Comparison of ENCODE assay signal across 29 cellular contexts in genomic region chr2:118805061-118805690, GRCh38. TPM values are rescaled to one million over a fixed set of nuclear protein-coding genes. Genes with fewer than 3 reads are reported as not detected.
DNase-seq lines count a peak whose midpoint lies in the region; ATAC-seq, FAIRE-seq and TF ChIP-seq lines count a peak whose summit lies in the region.
"Had no signal": no experiment of that assay in that cellular context is flagged by ENCODE, and none has a peak within 500 bp of the region (broad histone marks: within the 10 kb centered on the region; RNA-seq: fewer than 3 reads in every experiment).

No MANE protein-coding gene starts in this region.

- H3K4me2 ChIP-seq in astrocyte (ENCODE audit: low read length) (no peak overlapping the region), mesenchymal stem cell (ENCODE audit: low read length, poor library complexity, severe bottlenecking) (no peak overlapping the region)
- H3K4me2 ChIP-seq: BLaER1 treated with 17β-estradiol and CSF1 and Interleukin-3, amounts not matched to agents 10 nM and 100 nM; PC-9 had no signal

- no peak overlapping the region for H4K8ac ChIP-seq in mesenchymal stem cell (ENCODE audit: low read length)

- H3K9me3 Mint-ChIP-seq in astrocyte (ENCODE audit: unreplicated experiment): no peaks in the 10 kb centered on the region
- H3K9me3 Mint-ChIP-seq: CD4-positive, alpha-beta T cell; GM23338; H9 had no signal

- no peaks in the 10 kb centered on the region for H3K79me1 ChIP-seq in mesenchymal stem cell (replicated peaks; ENCODE audit: low read length, poor library complexity, severe bottlenecking)

- H3K36me3 Mint-ChIP-seq in astrocyte (ENCODE audit: low read depth, unreplicated experiment): no peaks in the 10 kb centered on the region

- H2BK15ac ChIP-seq in mesenchymal stem cell (ENCODE audit: low read depth, poor library complexity, severe bottlenecking): no peak overlapping the region

- TF ChIP-seq CTCF in astrocyte (IDR thresholded peaks at IDR 0.05; ENCODE audit: insufficient read depth, low read depth, low read length): no peak

- ATAC-seq in GM18867 (IDR thresholded peaks at IDR 0.05; ENCODE audit: unreplicated experiment): no peak
- ATAC-seq: GM23338, Right ventricle myocardium inferior, SK-N-SH treated with all-trans-retinoic acid at 6 μM for 48 hours had no signal

- H3K27ac ChIP-seq in astrocyte (ENCODE audit: low read depth, low read length) (no peak overlapping the region), mesenchymal stem cell (ENCODE audit: low read length, poor library complexity, severe bottlenecking) (no peak overlapping the region)
- H3K27ac ChIP-seq: BLaER1 treated with 17β-estradiol and CSF1 and Interleukin-3, amounts not matched to agents 10 nM and 100 nM; PC-9; SJCRH30 had no signal

- peaks cover 15% of the 10 kb centered on the region for H3K4me1 Mint-ChIP-seq in astrocyte (ENCODE audit: low read depth, unreplicated experiment)

- H3K23ac ChIP-seq in mesenchymal stem cell (ENCODE audit: low read length in 2 of 2): no peak overlapping the region

- H3K18ac ChIP-seq in mesenchymal stem cell (ENCODE audit: low read depth in 1 of 2, low read length in 2 of 2): no peak overlapping the region

- no peaks in the 10 kb centered on the region for H4K20me1 ChIP-seq in astrocyte (ENCODE audit: insufficient read depth, low read length)
- H4K20me1 ChIP-seq: BLaER1 treated with 17β-estradiol and CSF1 and Interleukin-3, amounts not matched to agents 10 nM and 100 nM had no signal

- H3K27me3 ChIP-seq in astrocyte (ENCODE audit: insufficient read depth, low read length) (peaks cover 8% of the 10 kb centered on the region), mesenchymal stem cell (ENCODE audit: control insufficient read depth in 1 of 2, insufficient read depth in 1 of 2, low read length in 2 of 2) (no peaks in the 10 kb centered on the region)
- H3K27me3 ChIP-seq: MG63 had no signal

- no peak overlapping the region for H2AFZ ChIP-seq in astrocyte (ENCODE audit: low read depth, low read length)
- H2AFZ ChIP-seq in mesenchymal stem cell (ENCODE audit: low read depth, low read length): no peak overlapping the region
- H2AFZ ChIP-seq: GM23338, PC-9 had no signal

- no peak overlapping the region for H2BK12ac ChIP-seq in mesenchymal stem cell (ENCODE audit: low read length in 2 of 2)

- H2AK5ac ChIP-seq in mesenchymal stem cell (ENCODE audit: low read length, severe bottlenecking): no peak overlapping the region

- no peak overlapping the region for H2BK120ac ChIP-seq in mesenchymal stem cell (ENCODE audit: low read depth, low read length)

- no peak overlapping the region for H3K4me3 ChIP-seq in astrocyte (ENCODE audit: insufficient read depth, low read depth, low read length)
- peak overlapping the region in 1 of 2 experiments; percentile 6 for H3K4me3 ChIP-seq in mesenchymal stem cell (ENCODE audit: insufficient read depth in 1 of 2, low read depth in 1 of 2, low read length in 2 of 2)
- H3K4me3 ChIP-seq: BLaER1 treated with 17β-estradiol and CSF1 and Interleukin-3, amounts not matched to agents 10 nM and 100 nM; GM23338; MG63; PC-9; SJCRH30 had no signal

- no peak overlapping the region for H3K4me3 Mint-ChIP-seq in astrocyte (ENCODE audit: unreplicated experiment)
- H3K4me3 Mint-ChIP-seq: CD4-positive, alpha-beta T cell; GM23338; H9 had no signal

- no peak overlapping the region for H3K14ac ChIP-seq in mesenchymal stem cell (ENCODE audit: low read length in 2 of 2)

- H3K27ac Mint-ChIP-seq in astrocyte (ENCODE audit: unreplicated experiment): no peak overlapping the region
- H3K27ac Mint-ChIP-seq: CD4-positive, alpha-beta T cell; GM23338; H9 had no signal

- no peaks in the 10 kb centered on the region for H3K9me3 ChIP-seq in astrocyte (ENCODE audit: insufficient read depth, low read depth, low read length)
- H3K9me3 ChIP-seq in mesenchymal stem cell (ENCODE audit: control insufficient read depth, low read length): no peaks in the 10 kb centered on the region
- H3K9me3 ChIP-seq: BLaER1 treated with 17β-estradiol and CSF1 and Interleukin-3, amounts not matched to agents 10 nM and 100 nM; MG63; SJCRH30 had no signal

- 73% methylated on average over 9 of the region's 9 CpGs for WGBS in mesenchymal stem cell

- H3K4ac ChIP-seq in mesenchymal stem cell (ENCODE audit: low read depth in 1 of 2, low read length in 2 of 2): no peak overlapping the region

- H3K4me1 ChIP-seq in astrocyte (ENCODE audit: insufficient read depth, low read length) (no peaks in the 10 kb centered on the region), mesenchymal stem cell (ENCODE audit: control insufficient read depth, insufficient read depth, low read depth, low read length) (no peaks in the 10 kb centered on the region)
- H3K4me1 ChIP-seq: SJCRH30 had no signal

- H3K27me3 Mint-ChIP-seq in astrocyte (ENCODE audit: low read depth, unreplicated experiment): peaks cover 28% of the 10 kb centered on the region

- H3K36me3 ChIP-seq in astrocyte (ENCODE audit: insufficient read depth, low read length) (no peaks in the 10 kb centered on the region), mesenchymal stem cell (ENCODE audit: control insufficient read depth in 1 of 2, insufficient read depth in 2 of 2, low read depth in 1 of 2, low read length in 2 of 2) (no peaks in the 10 kb centered on the region)
- H3K36me3 ChIP-seq: BLaER1 treated with 17β-estradiol and CSF1 and Interleukin-3, amounts not matched to agents 10 nM and 100 nM; MG63; SJCRH30 had no signal

- H4K91ac ChIP-seq in mesenchymal stem cell (ENCODE audit: low read length): no peak overlapping the region

- H2BK5ac ChIP-seq in mesenchymal stem cell (ENCODE audit: low read depth, low read length, poor library complexity, severe bottlenecking): no peak overlapping the region

- FAIRE-seq in astrocyte (lab: Jason Lieb, UNC): peak; percentile 50
- FAIRE-seq in frontal cortex (lab: Jason Lieb, UNC): no peak
- FAIRE-seq: D721Med, GM12891, HTR-8/SVneo had no signal

- no peaks in the 10 kb centered on the region for H3K79me2 ChIP-seq in astrocyte (ENCODE audit: insufficient read depth, low read length)

- DNase-seq in AG20443 (ENCODE audit: low spot score) (peak; percentile 57), astrocyte (ENCODE audit: low read depth) (no peak), mesenchymal stem cell (no peak), frontal cortex (ENCODE audit: low spot score in 2 of 2) (no peak), NCI-H510A (lab: John Stamatoyannopoulos, UW) (no peak)
- DNase-seq in activated CD4-positive, alpha-beta T cell treated with anti-CD3 and anti-CD28 coated beads, Interleukin-2, amount 50 U/mL, for 4 hours: no peak
- DNase-seq: AML-193; CD4-positive, alpha-beta T cell; H9; KBM-7; MG63; NCI-H1105 treated with DMSO at 0.1 percent for 48 hours; NCI-H146; NCI-H2029; NCI-H446; NCI-H526; PC-9; SJCRH30 had no signal

- H3K9ac ChIP-seq in astrocyte (ENCODE audit: low read length) (no peak overlapping the region), mesenchymal stem cell (ENCODE audit: low read length) (peak overlapping the region; percentile 70)
- H3K9ac ChIP-seq: BLaER1 treated with 17β-estradiol and CSF1 and Interleukin-3, amounts not matched to agents 10 nM and 100 nM had no signal

RNA-seq across cellular contexts. Expression of gene EN1, which starts 42.3 kb away (rescaled TPM):
- 0.09 TPM in 1 of 2 replicates, not detected in the other for total RNA-seq in astrocyte
- not detected for polyA plus RNA-seq in mesenchymal stem cell (2013, experiment 1 of 2)
- polyA plus RNA-seq in mesenchymal stem cell (2013, experiment 2 of 2): not detected
- not detected for total RNA-seq in frontal cortex
- total RNA-seq: A673; CD4-positive, alpha-beta T cell; G401; H9; PC-9; Right ventricle myocardium inferior; RPMI7951; SJCRH30 had no signal
